Comparison of ENCODE assay signal across 27 cellular contexts in genomic region chr5:6248132-6248531, GRCh38.
DNase-seq lines count a peak whose midpoint lies in the region; ATAC-seq, FAIRE-seq and TF ChIP-seq lines count a peak whose summit lies in the region.
"Had no signal": no experiment of that assay in that cellular context is flagged by ENCODE, and none has a peak within 500 bp of the region (broad histone marks: within the 10 kb centered on the region; RNA-seq: fewer than 3 reads in every experiment).

No MANE protein-coding gene starts in this region.

- H3K36me3 ChIP-seq in HepG2 (replicated peaks in 1 of 2; ENCODE audit: control insufficient read depth in 1 of 2, insufficient read depth in 2 of 2, low read length in 2 of 2) (no peaks in the 10 kb centered on the region), right lobe of liver (no peaks in the 10 kb centered on the region), smooth muscle cell (ENCODE audit: low read depth) (no peaks in the 10 kb centered on the region)
- H3K36me3 ChIP-seq: BE2C, BLaER1 had no signal

- no peaks in the 10 kb centered on the region for H3K36me3 Mint-ChIP-seq in activated T-helper 17 cell treated with anti-CD3 and anti-CD28 coated beads, Interleukin-2, amount 50 U/mL, for 72 hours (ENCODE audit: low read depth)
- H3K36me3 Mint-ChIP-seq: CD14-positive monocyte; CD4-positive, alpha-beta memory T cell; CD4-positive, CD25-positive, alpha-beta regulatory T cell; CD8-positive, alpha-beta memory T cell had no signal

- TF ChIP-seq RAD21 in HepG2 (CRISPR knock-in tag; IDR thresholded peaks at IDR 0.05) = no peak

- no peaks in the 10 kb centered on the region for H3K9me3 ChIP-seq in HepG2 (ENCODE audit: low read length)
- H3K9me3 ChIP-seq in right lobe of liver = no peaks in the 10 kb centered on the region
- H3K9me3 ChIP-seq in smooth muscle cell (replicated peaks; ENCODE audit: low read depth) = no peaks in the 10 kb centered on the region
- H3K9me3 ChIP-seq: A549, BE2C, BLaER1 had no signal

- TF ChIP-seq CTCF in HepG2 (CRISPR knock-in tag; IDR thresholded peaks at IDR 0.05) (no peak), right lobe of liver (IDR thresholded peaks at IDR 0.05) (no peak), smooth muscle cell (IDR thresholded peaks at IDR 0.05; ENCODE audit: borderline replicate concordance, insufficient read depth, poor library complexity, severe bottlenecking) (no peak)

- H3K27me3 ChIP-seq in HepG2 (ENCODE audit: control insufficient read depth in 1 of 2, insufficient read depth in 2 of 2, low read length in 2 of 2) (peaks cover 0 to 5% of the 10 kb centered on the region in 2 experiments; a peak in 1 of 5 replicates), right lobe of liver (no peaks in the 10 kb centered on the region), smooth muscle cell (ENCODE audit: low read depth) (no peaks in the 10 kb centered on the region)
- H3K27me3 ChIP-seq: BE2C, BLaER1 had no signal

- H3K27ac Mint-ChIP-seq in activated T-helper 17 cell treated with anti-CD3 and anti-CD28 coated beads, Interleukin-2, amount 50 U/mL, for 72 hours = no peak overlapping the region
- H3K27ac Mint-ChIP-seq: CD14-positive monocyte; CD4-positive, alpha-beta memory T cell; CD4-positive, CD25-positive, alpha-beta regulatory T cell had no signal

- WGBS in HepG2 (ENCODE audit: low lambda C conversion rate) = 37% methylated on average over 5 of the region's 5 CpGs
- 70% methylated on average over 5 of the region's 5 CpGs for WGBS in right lobe of liver (ENCODE audit: insufficient coverage, low coverage, low lambda C conversion rate, missing lambda C conversion rate)
- 90% methylated on average over 5 of the region's 5 CpGs for WGBS in smooth muscle cell (ENCODE audit: low lambda C conversion rate)

- H4K20me1 ChIP-seq in HepG2 (ENCODE audit: insufficient read depth, low read length) (no peaks in the 10 kb centered on the region), smooth muscle cell (ENCODE audit: low read depth) (no peaks in the 10 kb centered on the region)
- H4K20me1 ChIP-seq: BLaER1 had no signal

- H3K4me3 Mint-ChIP-seq in activated T-helper 17 cell treated with anti-CD3 and anti-CD28 coated beads, Interleukin-2, amount 50 U/mL, for 72 hours = no peak overlapping the region
- H3K4me3 Mint-ChIP-seq: CD14-positive monocyte; CD4-positive, alpha-beta memory T cell; CD4-positive, CD25-positive, alpha-beta regulatory T cell; CD8-positive, alpha-beta memory T cell had no signal

- H3K4me3 ChIP-seq in HepG2 (replicated peaks in 1 of 3; ENCODE audit: insufficient read depth in 1 of 3, low read depth in 2 of 3, low read length in 3 of 3) = no peak overlapping the region
- H3K4me3 ChIP-seq in right lobe of liver = no peak overlapping the region
- H3K4me3 ChIP-seq in smooth muscle cell = no peak overlapping the region
- H3K4me3 ChIP-seq: A549, BLaER1 had no signal

- H3K4me1 Mint-ChIP-seq in activated T-helper 17 cell treated with anti-CD3 and anti-CD28 coated beads, Interleukin-2, amount 50 U/mL, for 72 hours = no peaks in the 10 kb centered on the region
- H3K4me1 Mint-ChIP-seq: CD14-positive monocyte; CD4-positive, alpha-beta memory T cell; CD4-positive, CD25-positive, alpha-beta regulatory T cell; CD8-positive, alpha-beta memory T cell had no signal

- H3K27me3 Mint-ChIP-seq in activated T-helper 17 cell treated with anti-CD3 and anti-CD28 coated beads, Interleukin-2, amount 50 U/mL, for 72 hours = peaks cover 3% of the 10 kb centered on the region

- no peaks in the 10 kb centered on the region for H3F3A ChIP-seq in smooth muscle cell (ENCODE audit: low read depth)

- H3K27ac ChIP-seq in HepG2 (ENCODE audit: extremely low read length, insufficient read depth, low read length) (no peak overlapping the region), right lobe of liver (no peak overlapping the region), smooth muscle cell (ENCODE audit: low read depth) (no peak overlapping the region)
- H3K27ac ChIP-seq: 22Rv1, A549, BLaER1 had no signal

- FAIRE-seq in HepG2 (lab: Jason Lieb, UNC) = no peak
- FAIRE-seq: A549, GM12891, GM19239 had no signal

- BruUV-seq in HepG2 (replicated peaks; lab: Mats Ljungman, UMichigan) = no TSS peak

- intact Hi-C loops in HepG2 (cut with micrococcal nuclease; ENCODE audit: unreplicated experiment) = no loop called here
- intact Hi-C loops in right lobe of liver (cut with DNase I) = no loop called here

- H3K9ac ChIP-seq in HepG2 (ENCODE audit: insufficient read depth, low read depth, low read length) (no peak overlapping the region), smooth muscle cell (ENCODE audit: low read depth) (no peak overlapping the region)
- H3K9ac ChIP-seq: BLaER1 had no signal

- H2AFZ ChIP-seq in HepG2 (ENCODE audit: low read length) (no peak overlapping the region), smooth muscle cell (ENCODE audit: low read depth) (no peak overlapping the region)

- DNase-seq in HepG2 (ENCODE audit: low spot score) = no peak
- no peak for DNase-seq in right lobe of liver
- DNase-seq in Daoy (ENCODE audit: low read depth) = peak; percentile 4
- no peak for DNase-seq in smooth muscle cell (lab: John Stamatoyannopoulos, UW; ENCODE audit: unreplicated experiment)
- no peak for DNase-seq in Ammon's horn (ENCODE audit: low spot score)
- no peak for DNase-seq in stimulated activated CD4-positive, alpha-beta T cell treated with anti-CD3 and anti-CD28 coated beads, Interleukin-4, amount 100 ng/mL, for 1 hour
- DNase-seq: AML-193; BE2C; C1 segment of cervical spinal cord; CD4-positive, alpha-beta memory T cell; CD4-positive, CD25-positive, alpha-beta regulatory T cell; CD8-positive, alpha-beta memory T cell; COR-L47; DMS 273 treated with DMSO at 0.1 percent for 48 hours; DMS153; DMS53; DMS79; DND-41; GDM1 had no signal

- TF ChIP-seq EP300 in HepG2 (IDR thresholded peaks at IDR 0.05; ENCODE audit: low read depth in 2 of 2, low read length in 2 of 2) (no peak), HepG2 (CRISPR knock-in tag; IDR thresholded peaks at IDR 0.05; ENCODE audit: borderline replicate concordance) (no peak)

- CTCF ChIA-PET in HepG2 (lab: Yijun Ruan, JAX; ENCODE audit: low intra/inter-chr PET ratio, low total read pairs) = no interaction called here

- POLR2A ChIA-PET in HepG2 (lab: Yijun Ruan, JAX) = no interaction called here

- no peaks in the 10 kb centered on the region for H3K79me2 ChIP-seq in HepG2 (ENCODE audit: insufficient read depth, low read length)
- H3K79me2 ChIP-seq in smooth muscle cell (ENCODE audit: low read depth) = no peaks in the 10 kb centered on the region

- no peaks in the 10 kb centered on the region for H3K9me3 Mint-ChIP-seq in activated T-helper 17 cell treated with anti-CD3 and anti-CD28 coated beads, Interleukin-2, amount 50 U/mL, for 72 hours
- H3K9me3 Mint-ChIP-seq: CD4-positive, alpha-beta memory T cell had no signal

- H3K4me2 ChIP-seq in HepG2 (ENCODE audit: low read depth, low read length) = no peak overlapping the region
- no peak overlapping the region for H3K4me2 ChIP-seq in smooth muscle cell
- H3K4me2 ChIP-seq: A549, BLaER1 had no signal

- H3K4me1 ChIP-seq in HepG2 (ENCODE audit: insufficient read depth, low read length) (no peaks in the 10 kb centered on the region), right lobe of liver (no peaks in the 10 kb centered on the region), smooth muscle cell (ENCODE audit: low read depth) (no peaks in the 10 kb centered on the region)
- H3K4me1 ChIP-seq: A549, BE2C, BLaER1 had no signal

- ATAC-seq in HepG2 (no peak), right lobe of liver (no peak), esophagus mucosa (peak; percentile 37)
- ATAC-seq in activated T-helper 17 cell treated with anti-CD3 and anti-CD28 coated beads, Interleukin-2, amount 50 U/mL, for 72 hours (replicated peaks) = peak; percentile 37
- ATAC-seq: A549 had no signal

- in situ Hi-C loops in HepG2 (cut with HindIII; ENCODE audit: extremely low pct_ligation_motif_present, low pct_unique_long_range_greater_than_20kb) = no loop called here

- TF ChIP-seq POLR2A in HepG2 (IDR thresholded peaks at IDR 0.05; ENCODE audit: insufficient read depth in 1 of 2, low read depth in 2 of 2, low read length in 2 of 2) (no peak), right lobe of liver (IDR thresholded peaks at IDR 0.05) (no peak)

TF ChIP-seq in HepG2, 621 proteins besides CTCF, POLR2A, EP300 and RAD21:
- TF ChIP-seq CREB1 (IDR thresholded peaks at IDR 0.05) (peak; percentile 24; the same call in 1 of the 2 replicates), CREB1 (CRISPR knock-in tag; IDR thresholded peaks at IDR 0.05) (no peak), REL (CRISPR knock-in tag; conservative IDR thresholded peaks at IDR 0.05) (no peak), ATF7 (IDR thresholded peaks at IDR 0.05) (peak; percentile 57), ATF7 (CRISPR knock-in tag; IDR thresholded peaks at IDR 0.05) (no peak)

Comparison
In these comparisons a context has a peak if more than half of its experiments do, and no peak if none do; other contexts are left out.
1. ATAC-seq: peak in activated T-helper 17 cell treated with anti-CD3 and anti-CD28 coated beads, Interleukin-2, amount 50 U/mL, for 72 hours (single experiment) and esophagus mucosa (single experiment); none in HepG2 (single experiment) and right lobe of liver (0 of 4).